Comparison of ENCODE assay signal across 16 cellular contexts in the genomic region with DNA sequence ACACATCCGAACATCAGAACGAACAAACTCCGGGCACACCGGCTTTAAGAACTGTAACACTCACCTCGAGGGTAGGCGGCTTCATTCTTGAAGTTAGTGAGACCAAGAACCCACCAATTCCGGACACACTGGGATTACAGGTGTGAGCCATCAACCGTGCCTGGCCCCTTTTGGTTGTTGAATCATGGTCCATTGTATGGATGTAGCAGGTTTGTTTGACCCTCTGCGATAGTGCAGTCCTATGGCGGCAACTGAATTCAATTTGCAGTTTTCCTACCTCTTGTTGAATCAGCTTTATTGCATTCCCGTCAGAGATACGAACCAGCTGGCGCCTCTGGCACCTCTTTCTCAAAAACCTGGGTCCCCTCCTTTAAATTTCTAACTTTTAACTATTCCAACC.
A peak's percentile ranks its signal among the peaks of the same experiment; 100 is the strongest.
DNase-seq lines count a peak whose midpoint lies in the region; ATAC-seq and TF ChIP-seq lines count a peak whose summit lies in the region.
"Had no signal": no experiment of that assay in that cellular context is flagged by ENCODE, and none has a peak within 500 bp of the region (broad histone marks: within the 10 kb centered on the region; RNA-seq: fewer than 3 reads in every experiment).

No MANE protein-coding gene starts in this region.

- H3K9me3 Mint-ChIP-seq in activated T-cell treated with anti-CD3 and anti-CD28 coated beads, Interleukin-2, amount 50 U/mL, for 24 hours = no peaks in the 10 kb centered on the region
- H3K9me3 Mint-ChIP-seq in activated T-helper 2 cell treated with anti-CD3 and anti-CD28 coated beads, Interferon-gamma antibody, Interleukin-2, Interleukin-4, amounts not matched to agents 10 μg/mL and 5 μg/mL and 100 μg/mL, durations not matched to agents 14 hours and 24 hours and 36 hours = no peaks in the 10 kb centered on the region
- H3K9me3 Mint-ChIP-seq in nephron = no peaks in the 10 kb centered on the region

- H3K4me1 Mint-ChIP-seq in activated T-cell treated with anti-CD3 and anti-CD28 coated beads, Interleukin-2, amount 50 U/mL, for 24 hours (ENCODE audit: low read depth) = peaks cover 15% of the 10 kb centered on the region
- peaks cover 19% of the 10 kb centered on the region for H3K4me1 Mint-ChIP-seq in activated T-helper 2 cell treated with anti-CD3 and anti-CD28 coated beads, Interferon-gamma antibody, Interleukin-2, Interleukin-4, amounts not matched to agents 10 μg/mL and 5 μg/mL and 100 μg/mL, durations not matched to agents 14 hours and 24 hours and 36 hours (ENCODE audit: low read depth)
- peaks cover 28% of the 10 kb centered on the region for H3K4me1 Mint-ChIP-seq in nephron

- DNase-seq in activated T-cell treated with anti-CD3 and anti-CD28 coated beads, Interleukin-2, amount 50 U/mL, for 24 hours = no peak
- DNase-seq in activated T-cell treated with anti-CD3 and anti-CD28 coated beads, Interleukin-2, amount 50 U/mL, for 1 hour = no peak
- no peak for DNase-seq in Jurkat, Clone E6-1 (ENCODE audit: low read depth, low spot score)
- DNase-seq in activated T-helper 2 cell treated with anti-CD3 and anti-CD28 coated beads, Interferon-gamma antibody, Interleukin-2, Interleukin-4, amounts not matched to agents 10 μg/mL and 5 μg/mL and 100 μg/mL, durations not matched to agents 14 hours and 24 hours and 36 hours (ENCODE audit: low spot score) = no peak
- DNase-seq in GM19240 (ENCODE audit: insufficient read length, low spot score) (no peak), NCI-H526 treated with DMSO at 0.1 percent for 48 hours (lab: John Stamatoyannopoulos, UW) (no peak)
- DNase-seq: dorsolateral prefrontal cortex, glutamatergic neuron, left ventricle myocardium superior, NCI-H1930, NCI-H510A had no signal

- TF ChIP-seq CTCF in nephron (IDR thresholded peaks at IDR 0.05; ENCODE audit: unreplicated experiment in 3 of 3) = no peak

- H3K4me3 ChIP-seq in Jurkat, Clone E6-1 (ENCODE audit: low read length) = peak overlapping the region; percentile 54
- H3K4me3 ChIP-seq: SJSA1, suprapubic skin had no signal

- ATAC-seq in GM19351 (IDR thresholded peaks at IDR 0.05; ENCODE audit: unreplicated experiment) = no peak
- ATAC-seq: esophagus mucosa, left ventricle myocardium superior had no signal

- H3K27me3 Mint-ChIP-seq in activated T-cell treated with anti-CD3 and anti-CD28 coated beads, Interleukin-2, amount 50 U/mL, for 24 hours = peaks cover 31% of the 10 kb centered on the region
- H3K27me3 Mint-ChIP-seq in activated T-helper 2 cell treated with anti-CD3 and anti-CD28 coated beads, Interferon-gamma antibody, Interleukin-2, Interleukin-4, amounts not matched to agents 10 μg/mL and 5 μg/mL and 100 μg/mL, durations not matched to agents 14 hours and 24 hours and 36 hours (ENCODE audit: low read depth) = peaks cover 8% of the 10 kb centered on the region
- no peaks in the 10 kb centered on the region for H3K27me3 Mint-ChIP-seq in nephron (ENCODE audit: low read depth)

- no peaks in the 10 kb centered on the region for H3K36me3 Mint-ChIP-seq in activated T-cell treated with anti-CD3 and anti-CD28 coated beads, Interleukin-2, amount 50 U/mL, for 24 hours (ENCODE audit: low read depth)
- H3K36me3 Mint-ChIP-seq in activated T-helper 2 cell treated with anti-CD3 and anti-CD28 coated beads, Interferon-gamma antibody, Interleukin-2, Interleukin-4, amounts not matched to agents 10 μg/mL and 5 μg/mL and 100 μg/mL, durations not matched to agents 14 hours and 24 hours and 36 hours (ENCODE audit: low read depth) = no peaks in the 10 kb centered on the region
- no peaks in the 10 kb centered on the region for H3K36me3 Mint-ChIP-seq in nephron (ENCODE audit: low read depth)

- H3K27ac Mint-ChIP-seq in activated T-cell treated with anti-CD3 and anti-CD28 coated beads, Interleukin-2, amount 50 U/mL, for 24 hours = peak overlapping the region; percentile 57
- H3K27ac Mint-ChIP-seq in activated T-helper 2 cell treated with anti-CD3 and anti-CD28 coated beads, Interferon-gamma antibody, Interleukin-2, Interleukin-4, amounts not matched to agents 10 μg/mL and 5 μg/mL and 100 μg/mL, durations not matched to agents 14 hours and 24 hours and 36 hours = peak overlapping the region; percentile 53
- peak overlapping the region in 2 of 3 experiments; percentile 12 to 62 for H3K27ac Mint-ChIP-seq in nephron

- intact Hi-C loops in activated T-helper 2 cell treated with anti-CD3 and anti-CD28 coated beads, Interferon-gamma antibody, Interleukin-2, Interleukin-4, amounts not matched to agents 10 μg/mL and 5 μg/mL and 100 μg/mL, durations not matched to agents 14 hours and 24 hours and 36 hours (cut with micrococcal nuclease) = loop anchor here (2.0 kb wide), 1 partner anchor 26 kb away; no protein-coding TSS in a partner anchor

- peak overlapping the region; percentile 70 for H3K4me3 Mint-ChIP-seq in activated T-cell treated with anti-CD3 and anti-CD28 coated beads, Interleukin-2, amount 50 U/mL, for 24 hours
- peak overlapping the region; percentile 76 for H3K4me3 Mint-ChIP-seq in activated T-helper 2 cell treated with anti-CD3 and anti-CD28 coated beads, Interferon-gamma antibody, Interleukin-2, Interleukin-4, amounts not matched to agents 10 μg/mL and 5 μg/mL and 100 μg/mL, durations not matched to agents 14 hours and 24 hours and 36 hours (ENCODE audit: low read depth)
- no peak overlapping the region for H3K4me3 Mint-ChIP-seq in nephron

Comparison
In these comparisons a context has a peak if more than half of its experiments do, and no peak if none do; other contexts are left out.
1. H3K4me3 Mint-ChIP-seq: peak in activated T-cell treated with anti-CD3 and anti-CD28 coated beads, Interleukin-2, amount 50 U/mL, for 24 hours (single experiment) and activated T-helper 2 cell treated with anti-CD3 and anti-CD28 coated beads, Interferon-gamma antibody, Interleukin-2, Interleukin-4, amounts not matched to agents 10 μg/mL and 5 μg/mL and 100 μg/mL, durations not matched to agents 14 hours and 24 hours and 36 hours (single experiment); none in nephron (0 of 3).
2. Peak in every context shown above with its lines, with median percentiles within 50 percentile points of each other: H3K27ac Mint-ChIP-seq.